Comparison of ENCODE assay signal across 13 cellular contexts in genomic region chr2:196183528-196184231, GRCh38. TPM values are rescaled to one million over a fixed set of nuclear protein-coding genes. Genes with fewer than 3 reads are reported as not detected.
DNase-seq lines count a peak whose midpoint lies in the region; ATAC-seq lines count a peak whose summit lies in the region.
"Had no signal": no experiment of that assay in that cellular context is flagged by ENCODE, and none has a peak within 500 bp of the region (broad histone marks: within the 10 kb centered on the region; RNA-seq: fewer than 3 reads in every experiment).

No MANE protein-coding gene starts in this region.

- no peaks in the 10 kb centered on the region for H3K27me3 Mint-ChIP-seq in stimulated activated naive CD8-positive, alpha-beta T cell treated with anti-CD3 and anti-CD28 coated beads, Interleukin-15, Interleukin-2, amounts not matched to agents 100 ng/mL and 50 ng/mL, for 24 hours
- H3K27me3 Mint-ChIP-seq in T-helper 17 cell (no peaks in the 10 kb centered on the region), immature natural killer cell (ENCODE audit: low read depth in 3 of 3) (peaks cover 0 to 1% (median 0%) of the 10 kb centered on the region in 3 donors)

- no peaks in the 10 kb centered on the region for H3K9me3 Mint-ChIP-seq in stimulated activated naive CD8-positive, alpha-beta T cell treated with anti-CD3 and anti-CD28 coated beads, Interleukin-15, Interleukin-2, amounts not matched to agents 100 ng/mL and 50 ng/mL, for 24 hours
- H3K9me3 Mint-ChIP-seq in immature natural killer cell: no peaks in the 10 kb centered on the region
- H3K9me3 Mint-ChIP-seq: type B pancreatic cell had no signal

- intact Hi-C loops in left colon (cut with DNase I, micrococcal nuclease): no loop called here

- peak overlapping the region; percentile 94 for H3K27ac Mint-ChIP-seq in stimulated activated naive CD8-positive, alpha-beta T cell treated with anti-CD3 and anti-CD28 coated beads, Interleukin-15, Interleukin-2, amounts not matched to agents 100 ng/mL and 50 ng/mL, for 24 hours
- H3K27ac Mint-ChIP-seq in T-helper 17 cell (peak overlapping the region; percentile 100), immature natural killer cell (peak overlapping the region; percentile 90 to 98 (median 92))
- H3K27ac Mint-ChIP-seq: type B pancreatic cell had no signal

- no peak for ATAC-seq in stimulated activated naive CD8-positive, alpha-beta T cell treated with anti-CD3 and anti-CD28 coated beads, Interleukin-15, Interleukin-2, amounts not matched to agents 100 U/mL and 50 U/mL, for 24 hours
- ATAC-seq in T-helper 17 cell: peak; percentile 79
- ATAC-seq in left colon: no peak
- ATAC-seq: gastrocnemius medialis had no signal

- DNase-seq in stimulated activated naive CD8-positive, alpha-beta T cell treated with anti-CD3 and anti-CD28 coated beads, Interleukin-15, Interleukin-2, amounts not matched to agents 100 U/mL and 50 U/mL, for 24 hours: no peak
- no peak for DNase-seq in T-helper 17 cell
- no peak for DNase-seq in immature natural killer cell
- no peak for DNase-seq in HPDE6-E6E7 (ENCODE audit: extremely low spot score)
- no peak for DNase-seq in HCEC 1CT
- DNase-seq in NCI-H128 (lab: John Stamatoyannopoulos, UW; ENCODE audit: unreplicated experiment): no peak
- DNase-seq in left colon: no peak
- DNase-seq: activated gamma-delta T cell, DMS79, gastrocnemius medialis, midbrain had no signal

- peaks cover 86% of the 10 kb centered on the region for H3K4me1 Mint-ChIP-seq in stimulated activated naive CD8-positive, alpha-beta T cell treated with anti-CD3 and anti-CD28 coated beads, Interleukin-15, Interleukin-2, amounts not matched to agents 100 ng/mL and 50 ng/mL, for 24 hours (ENCODE audit: low read depth)
- H3K4me1 Mint-ChIP-seq in T-helper 17 cell: peaks cover 59% of the 10 kb centered on the region
- peaks cover 63 to 71% of the 10 kb centered on the region in 2 donors for H3K4me1 Mint-ChIP-seq in immature natural killer cell

- peak overlapping the region; percentile 74 for H3K4me3 Mint-ChIP-seq in stimulated activated naive CD8-positive, alpha-beta T cell treated with anti-CD3 and anti-CD28 coated beads, Interleukin-15, Interleukin-2, amounts not matched to agents 100 ng/mL and 50 ng/mL, for 24 hours
- H3K4me3 Mint-ChIP-seq in T-helper 17 cell (peak overlapping the region; percentile 77), immature natural killer cell (peak overlapping the region; percentile 39 to 68 (median 55))
- H3K4me3 Mint-ChIP-seq: type B pancreatic cell had no signal

- no peaks in the 10 kb centered on the region for H3K9me3 ChIP-seq in T-helper 17 cell (ENCODE audit: control insufficient read depth, low read length, poor library complexity, severe bottlenecking)
- H3K9me3 ChIP-seq: gastrocnemius medialis had no signal

- no peaks in the 10 kb centered on the region for H3K36me3 Mint-ChIP-seq in stimulated activated naive CD8-positive, alpha-beta T cell treated with anti-CD3 and anti-CD28 coated beads, Interleukin-15, Interleukin-2, amounts not matched to agents 100 ng/mL and 50 ng/mL, for 24 hours (ENCODE audit: low read depth)
- H3K36me3 Mint-ChIP-seq in T-helper 17 cell (ENCODE audit: low read depth) (peaks cover 2% of the 10 kb centered on the region), immature natural killer cell (no peaks in the 10 kb centered on the region)
- H3K36me3 Mint-ChIP-seq: type B pancreatic cell had no signal

RNA-seq across cellular contexts. Expression of gene STK17B, which starts 12.3 kb away (rescaled TPM):
- total RNA-seq in T-helper 17 cell (100 to 1,000 TPM; 417 to 460 TPM), left colon (10 to 100 TPM; 43.1 to 59.9 TPM)
- polyA plus RNA-seq in immature natural killer cell: 10 to 100 TPM; 45.8 to 68.1 (median 68.0) TPM

Comparison
In these comparisons a context has a peak if more than half of its experiments do, and no peak if none do; other contexts are left out.
1. RNA of gene STK17B, which starts 12.3 kb away (total RNA-seq): 417 to 460 TPM in T-helper 17 cell; 43.1 to 59.9 TPM in left colon; every median in the first group is over 4 times any median in the second.
2. Peak in every context shown above with its lines, with median percentiles within 50 percentile points of each other: H3K27ac Mint-ChIP-seq and H3K4me3 Mint-ChIP-seq.